In genomic region chrX:13001097-13001496, GRCh38 we compare ENCODE assay signal across 17 cellular contexts. TPM values are rescaled to one million over a fixed set of nuclear protein-coding genes. Genes with fewer than 3 reads are reported as not detected.
DNase-seq lines count a peak whose midpoint lies in the region; ATAC-seq and TF ChIP-seq lines count a peak whose summit lies in the region.
"Had no signal": no experiment of that assay in that cellular context is flagged by ENCODE, and none has a peak within 500 bp of the region (broad histone marks: within the 10 kb centered on the region; RNA-seq: fewer than 3 reads in every experiment).

No MANE protein-coding gene starts in this region.

- H3K4me3 ChIP-seq in PC-9 (no peak overlapping the region), endodermal cell (ENCODE audit: low read length) (no peak overlapping the region)
- H3K4me3 ChIP-seq in effector memory CD4-positive, alpha-beta T cell (ENCODE audit: insufficient read depth, low read depth, low read length, poor library complexity, severe bottlenecking), result no peak overlapping the region
- H3K4me3 ChIP-seq: mucosa of descending colon, right lobe of liver had no signal

- TF ChIP-seq CTCF in PC-9 (conservative IDR thresholded peaks at IDR 0.05) (no peak), endodermal cell (conservative IDR thresholded peaks at IDR 0.05) (no peak)

- no peaks in the 10 kb centered on the region for H3K36me3 ChIP-seq in PC-9 (ENCODE audit: low read depth)
- H3K36me3 ChIP-seq in effector memory CD4-positive, alpha-beta T cell (ENCODE audit: control insufficient read depth, insufficient read depth, low read length), result no peaks in the 10 kb centered on the region
- H3K36me3 ChIP-seq in endodermal cell (ENCODE audit: control insufficient read depth, insufficient read depth, low read length), result no peaks in the 10 kb centered on the region
- H3K36me3 ChIP-seq: right lobe of liver had no signal

- H2AFZ ChIP-seq in PC-9, result no peak overlapping the region

- WGBS in endodermal cell (ENCODE audit: insufficient coverage in 1 of 2, insufficient read length in 1 of 2), 2 experiments, result 96% methylated on average over 4 of the region's 5 CpGs; no CpG with 5 or more reads in 1 of the 2 experiments

- H3K9me3 ChIP-seq in PC-9 (ENCODE audit: insufficient read depth, low read depth) (no peaks in the 10 kb centered on the region), endodermal cell (ENCODE audit: control insufficient read depth, low read length) (no peaks in the 10 kb centered on the region)
- H3K9me3 ChIP-seq in effector memory CD4-positive, alpha-beta T cell (ENCODE audit: control insufficient read depth, low read length), result no peaks in the 10 kb centered on the region
- H3K9me3 ChIP-seq: mucosa of descending colon, right lobe of liver had no signal

- no peaks in the 10 kb centered on the region for H3K9me3 Mint-ChIP-seq in activated CD8-positive, alpha-beta memory T cell treated with anti-CD3 and anti-CD28 coated beads, Interleukin-2, amount 10 ng/mL, durations not matched to agents 7 days and 5 days (ENCODE audit: low read depth)
- no peaks in the 10 kb centered on the region for H3K9me3 Mint-ChIP-seq in stimulated activated effector memory CD8-positive, alpha-beta T cell treated with anti-CD3 and anti-CD28 coated beads, Interleukin-12 subunit alpha, Interleukin-12 subunit beta, amount 100 ng/mL, for 72 hours
- peaks cover 46% of the 10 kb centered on the region for H3K9me3 Mint-ChIP-seq in endodermal cell

- H3K4me1 ChIP-seq in PC-9 (replicated peaks; ENCODE audit: insufficient read depth), result peaks cover 30% of the 10 kb centered on the region
- H3K4me1 ChIP-seq in effector memory CD4-positive, alpha-beta T cell (ENCODE audit: control insufficient read depth, insufficient read depth, low read length, poor library complexity, severe bottlenecking), result peaks cover 49% of the 10 kb centered on the region
- no peaks in the 10 kb centered on the region for H3K4me1 ChIP-seq in endodermal cell (ENCODE audit: control insufficient read depth, insufficient read depth, low read length)

- peak overlapping the region; percentile 97 for H3K27ac Mint-ChIP-seq in activated CD8-positive, alpha-beta memory T cell treated with anti-CD3 and anti-CD28 coated beads, Interleukin-2, amount 10 ng/mL, durations not matched to agents 7 days and 5 days
- H3K27ac Mint-ChIP-seq in stimulated activated effector memory CD8-positive, alpha-beta T cell treated with anti-CD3 and anti-CD28 coated beads, Interleukin-12 subunit alpha, Interleukin-12 subunit beta, amount 100 ng/mL, for 72 hours, result peak overlapping the region; percentile 92
- no peak overlapping the region for H3K27ac Mint-ChIP-seq in endodermal cell

- H3K4me1 Mint-ChIP-seq in activated CD8-positive, alpha-beta memory T cell treated with anti-CD3 and anti-CD28 coated beads, Interleukin-2, amount 10 ng/mL, durations not matched to agents 7 days and 5 days, result peaks cover 81% of the 10 kb centered on the region
- H3K4me1 Mint-ChIP-seq in stimulated activated effector memory CD8-positive, alpha-beta T cell treated with anti-CD3 and anti-CD28 coated beads, Interleukin-12 subunit alpha, Interleukin-12 subunit beta, amount 100 ng/mL, for 72 hours, result peaks cover 56% of the 10 kb centered on the region
- H3K4me1 Mint-ChIP-seq in endodermal cell, result peaks cover 13% of the 10 kb centered on the region

- H3K4me3 Mint-ChIP-seq in activated CD8-positive, alpha-beta memory T cell treated with anti-CD3 and anti-CD28 coated beads, Interleukin-2, amount 10 ng/mL, durations not matched to agents 7 days and 5 days, result peak overlapping the region; percentile 18
- H3K4me3 Mint-ChIP-seq in stimulated activated effector memory CD8-positive, alpha-beta T cell treated with anti-CD3 and anti-CD28 coated beads, Interleukin-12 subunit alpha, Interleukin-12 subunit beta, amount 100 ng/mL, for 72 hours, result peak overlapping the region; percentile 64
- H3K4me3 Mint-ChIP-seq in endodermal cell, result no peak overlapping the region

- BruUV-seq in PC-9 (replicated peaks; lab: Mats Ljungman, UMichigan), result no TSS peak

- POLR2A ChIA-PET in PC-9 (lab: Charles Lee; ENCODE audit: unreplicated experiment), result interaction anchor here (0.6 to 0.7 kb wide), 3 partner anchors 23 to 430 kb away, joined by 3 to 8 read pairs (median 5); no protein-coding TSS in a partner anchor

- H3K4me2 ChIP-seq in PC-9, result no peak overlapping the region

- ATAC-seq in activated CD8-positive, alpha-beta memory T cell treated with anti-CD3 and anti-CD28 coated beads, Interleukin-2, amount 10 ng/mL, durations not matched to agents 7 days and 5 days, result no peak
- no peak for ATAC-seq in stimulated activated effector memory CD8-positive, alpha-beta T cell treated with anti-CD3 and anti-CD28 coated beads, Interleukin-12 subunit alpha, Interleukin-12 subunit beta, amount 100 ng/mL, for 72 hours
- ATAC-seq: HepG2, mucosa of descending colon had no signal

- H3F3A ChIP-seq in PC-9 (ENCODE audit: insufficient read depth, low read depth), result peaks cover 15% of the 10 kb centered on the region; the same call in 1 of the 2 replicates

- no peak overlapping the region for H3K9ac ChIP-seq in endodermal cell (ENCODE audit: extremely low read depth, low read length, poor library complexity, severe bottlenecking)

- H3K27me3 ChIP-seq in PC-9 (ENCODE audit: insufficient read depth, low read depth), result no peaks in the 10 kb centered on the region
- no peaks in the 10 kb centered on the region for H3K27me3 ChIP-seq in effector memory CD4-positive, alpha-beta T cell (replicated peaks; ENCODE audit: control insufficient read depth, insufficient read depth, low read length, poor library complexity, severe bottlenecking)
- H3K27me3 ChIP-seq in endodermal cell (ENCODE audit: control insufficient read depth, insufficient read depth, low read length, poor library complexity, severe bottlenecking), result no peaks in the 10 kb centered on the region

- H3K27me3 Mint-ChIP-seq in activated CD8-positive, alpha-beta memory T cell treated with anti-CD3 and anti-CD28 coated beads, Interleukin-2, amount 10 ng/mL, durations not matched to agents 7 days and 5 days, result no peaks in the 10 kb centered on the region
- no peaks in the 10 kb centered on the region for H3K27me3 Mint-ChIP-seq in endodermal cell (ENCODE audit: insufficient read depth)

- H4K20me1 ChIP-seq in PC-9 (ENCODE audit: insufficient read depth), result no peaks in the 10 kb centered on the region

- no peak for DNase-seq in activated CD8-positive, alpha-beta memory T cell treated with anti-CD3 and anti-CD28 coated beads, Interleukin-2, amount 10 ng/mL, durations not matched to agents 7 days and 5 days
- DNase-seq in activated CD8-positive, alpha-beta memory T cell treated with anti-CD3 and anti-CD28 coated beads, Interleukin-2, amount 50 U/mL, for 4 hours, result no peak
- peak in 1 of 2 experiments; percentile 51 for DNase-seq in PC-9
- DNase-seq in effector memory CD4-positive, alpha-beta T cell, result no peak
- no peak for DNase-seq in stimulated activated effector memory CD8-positive, alpha-beta T cell treated with anti-CD3 and anti-CD28 coated beads, Interleukin-12 subunit alpha, Interleukin-12 subunit beta, amount 100 ng/mL, for 72 hours (ENCODE audit: low spot score in 2 of 2)
- no peak for DNase-seq in endodermal cell
- DNase-seq in NCI-H146 (lab: John Stamatoyannopoulos, UW), result no peak
- DNase-seq in cortex of kidney (lab: John Stamatoyannopoulos, UW), result no peak
- DNase-seq: ACHN; mucosa of descending colon; NCI-H187; NK-92 treated with Interleukin-12 subunit alpha and Interleukin-12 subunit beta, amount 100 ng/mL, for 24 hours; right lobe of liver; T1000 had no signal

- peaks cover 1% of the 10 kb centered on the region for H3K36me3 Mint-ChIP-seq in activated CD8-positive, alpha-beta memory T cell treated with anti-CD3 and anti-CD28 coated beads, Interleukin-2, amount 10 ng/mL, durations not matched to agents 7 days and 5 days
- H3K36me3 Mint-ChIP-seq in stimulated activated effector memory CD8-positive, alpha-beta T cell treated with anti-CD3 and anti-CD28 coated beads, Interleukin-12 subunit alpha, Interleukin-12 subunit beta, amount 100 ng/mL, for 72 hours, result peaks cover 6% of the 10 kb centered on the region
- no peaks in the 10 kb centered on the region for H3K36me3 Mint-ChIP-seq in endodermal cell (ENCODE audit: low read depth)

- H3K9me2 ChIP-seq in PC-9 (ENCODE audit: insufficient read depth), result no peaks in the 10 kb centered on the region

- no peaks in the 10 kb centered on the region for H3K79me2 ChIP-seq in PC-9 (ENCODE audit: low read depth)

- H3K27ac ChIP-seq in PC-9 (peak overlapping the region; percentile 77; the same call in 1 of the 2 replicates), endodermal cell (ENCODE audit: low read depth, low read length) (no peak overlapping the region)
- H3K27ac ChIP-seq in effector memory CD4-positive, alpha-beta T cell (ENCODE audit: insufficient read depth, low read length, poor library complexity, severe bottlenecking), result peak overlapping the region; percentile 70

- CTCF ChIA-PET in activated CD8-positive, alpha-beta memory T cell treated with anti-CD3 and anti-CD28 coated beads, Interleukin-2, amount 10 ng/mL, durations not matched to agents 7 days and 5 days (lab: Charles Lee), result interaction anchor here (1.3 to 3.1 kb wide), 5 partner anchors 10 to 90 kb away, joined by 4 to 13 read pairs (median 6); no protein-coding TSS in a partner anchor
- CTCF ChIA-PET in PC-9 (lab: Charles Lee), result no interaction called here

- intact Hi-C loops in PC-9 (cut with micrococcal nuclease; ENCODE audit: unreplicated experiment), result no loop called here

RNA-seq across cellular contexts. Expression of gene TMSB4X, which starts 26.2 kb away (rescaled TPM):
- 1,000 to 10,000 TPM; 6,072 to 7,639 TPM for total RNA-seq in activated CD8-positive, alpha-beta memory T cell treated with anti-CD3 and anti-CD28 coated beads, Interleukin-2, amount 10 ng/mL, durations not matched to agents 7 days and 5 days
- total RNA-seq in PC-9 (2021) (2,589 and 3,588 TPM in 2 replicates), endodermal cell (1,000 to 10,000 TPM; 1,539 to 2,456 TPM)
- 2,887 TPM for polyA plus RNA-seq in endodermal cell (2013, experiment 1 of 2)
- 3,134 TPM for polyA plus RNA-seq in endodermal cell (2013, experiment 2 of 2)

RNA-seq across cellular contexts. Expression of gene FAM9C, which starts 43.3 kb away (rescaled TPM):
- total RNA-seq in activated CD8-positive, alpha-beta memory T cell treated with anti-CD3 and anti-CD28 coated beads, Interleukin-2, amount 10 ng/mL, durations not matched to agents 7 days and 5 days, result not detected
- total RNA-seq in PC-9 (2021), result not detected in 2 replicates
- not detected for total RNA-seq in endodermal cell
- polyA plus RNA-seq in endodermal cell (2013, experiment 1 of 2), result not detected
- not detected for polyA plus RNA-seq in endodermal cell (2013, experiment 2 of 2)
- total RNA-seq: Daoy, HepG2, right lobe of liver had no signal
- polyA plus RNA-seq: esophagus, HepG2 had no signal
